Comparison of ENCODE assay signal across 8 cellular contexts in the genomic region with DNA sequence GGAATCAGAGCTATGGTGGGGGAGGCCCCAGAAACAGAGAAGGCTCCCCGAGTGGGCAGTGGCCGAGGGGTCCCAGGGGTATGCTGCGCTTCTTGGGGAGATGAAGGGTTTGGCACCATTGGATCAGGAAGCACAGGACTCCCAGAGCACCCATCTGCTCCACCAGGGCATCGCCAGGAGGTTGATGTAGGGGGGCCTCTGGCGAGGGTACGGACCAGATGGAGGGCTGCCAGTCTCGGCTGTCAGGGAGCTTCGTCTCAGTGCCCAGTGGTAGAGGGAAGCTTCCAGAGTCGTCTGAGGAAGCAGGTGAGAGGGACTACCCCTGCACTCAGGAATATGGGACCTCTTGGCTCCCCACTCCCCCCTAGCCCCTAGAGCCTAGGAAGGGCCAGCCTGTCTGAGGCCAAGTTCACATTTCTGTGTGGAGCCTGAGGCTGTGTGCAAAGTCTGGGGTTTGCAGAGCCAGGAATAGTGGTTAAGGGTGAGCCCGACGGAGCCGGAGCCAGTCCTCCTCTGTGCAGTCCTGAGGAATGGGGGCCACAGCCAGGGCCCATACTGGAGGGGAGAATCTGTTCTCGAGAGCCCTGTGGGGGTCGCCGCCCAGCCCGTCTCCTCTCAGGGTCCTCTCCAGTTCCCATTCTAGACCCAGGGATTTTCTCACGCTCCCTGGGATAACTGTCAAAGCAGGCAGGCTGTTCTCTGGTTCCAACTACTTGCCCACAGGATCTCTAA. TPM values are rescaled to one million over a fixed set of nuclear protein-coding genes. Genes with fewer than 3 reads are reported as not detected.
DNase-seq lines count a peak whose midpoint lies in the region; ATAC-seq and TF ChIP-seq lines count a peak whose summit lies in the region.
"Had no signal": no experiment of that assay in that cellular context is flagged by ENCODE, and none has a peak within 500 bp of the region (broad histone marks: within the 10 kb centered on the region; RNA-seq: fewer than 3 reads in every experiment).

No MANE protein-coding gene starts in this region.

- H3K27me3 Mint-ChIP-seq in HFFc6 (ENCODE audit: insufficient read depth), result peaks cover 19% of the 10 kb centered on the region
- no peaks in the 10 kb centered on the region for H3K27me3 Mint-ChIP-seq in activated T-helper 17 cell treated with anti-CD3 and anti-CD28 coated beads, Interleukin-2, amount 50 U/mL, for 72 hours
- no peaks in the 10 kb centered on the region for H3K27me3 Mint-ChIP-seq in naive thymus-derived CD8-positive, alpha-beta T cell

- POLR2A ChIA-PET in naive thymus-derived CD8-positive, alpha-beta T cell (lab: Charles Lee), result interaction anchor here (1.9 kb wide), 1 partner anchor 41 kb away, joined by 4 read pairs; no protein-coding TSS in a partner anchor

- no peak for TF ChIP-seq CTCF in HFFc6 (IDR thresholded peaks at IDR 0.05)

- H3K36me3 Mint-ChIP-seq in HFFc6 (ENCODE audit: low read depth), result peaks cover 9% of the 10 kb centered on the region
- H3K36me3 Mint-ChIP-seq in activated T-helper 17 cell treated with anti-CD3 and anti-CD28 coated beads, Interleukin-2, amount 50 U/mL, for 72 hours (ENCODE audit: low read depth), result peaks cover 73% of the 10 kb centered on the region
- H3K36me3 Mint-ChIP-seq in naive thymus-derived CD8-positive, alpha-beta T cell, result peaks cover 0 to 45% (median 15%) of the 10 kb centered on the region in 3 donors

- H3K4me3 Mint-ChIP-seq in HFFc6, result no peak overlapping the region
- no peak overlapping the region for H3K4me3 Mint-ChIP-seq in activated T-helper 17 cell treated with anti-CD3 and anti-CD28 coated beads, Interleukin-2, amount 50 U/mL, for 72 hours
- H3K4me3 Mint-ChIP-seq in naive thymus-derived CD8-positive, alpha-beta T cell, result no peak overlapping the region

- no peak for DNase-seq in HFFc6
- DNase-seq in naive thymus-derived CD8-positive, alpha-beta T cell, result no peak
- no peak for DNase-seq in NCI-H69 (lab: John Stamatoyannopoulos, UW)
- DNase-seq in AML-193 (lab: John Stamatoyannopoulos, UW), result no peak
- DNase-seq: activated CD8-positive, alpha-beta memory T cell treated with anti-CD3 and anti-CD28 coated beads, Interleukin-2, amount 50 U/mL, for 48 hours; DMS53 had no signal

- no peaks in the 10 kb centered on the region for H3K9me3 Mint-ChIP-seq in HFFc6
- no peaks in the 10 kb centered on the region for H3K9me3 Mint-ChIP-seq in activated T-helper 17 cell treated with anti-CD3 and anti-CD28 coated beads, Interleukin-2, amount 50 U/mL, for 72 hours
- H3K9me3 Mint-ChIP-seq in naive thymus-derived CD8-positive, alpha-beta T cell, result no peaks in the 10 kb centered on the region

- H3K27ac Mint-ChIP-seq in HFFc6, result peak overlapping the region; percentile 9; the same call in 1 of the 2 replicates
- H3K27ac Mint-ChIP-seq in activated T-helper 17 cell treated with anti-CD3 and anti-CD28 coated beads, Interleukin-2, amount 50 U/mL, for 72 hours, result peak overlapping the region; percentile 70
- peak overlapping the region in 8 of 10 donors; percentile 17 to 84 (median 64) for H3K27ac Mint-ChIP-seq in naive thymus-derived CD8-positive, alpha-beta T cell

- peaks cover 9% of the 10 kb centered on the region for H3K4me1 Mint-ChIP-seq in HFFc6 (ENCODE audit: low read depth)
- peaks cover 13% of the 10 kb centered on the region for H3K4me1 Mint-ChIP-seq in activated T-helper 17 cell treated with anti-CD3 and anti-CD28 coated beads, Interleukin-2, amount 50 U/mL, for 72 hours
- H3K4me1 Mint-ChIP-seq in naive thymus-derived CD8-positive, alpha-beta T cell, result peaks cover 7 to 15% (median 12%) of the 10 kb centered on the region in 4 donors

- no peak for ATAC-seq in activated T-helper 17 cell treated with anti-CD3 and anti-CD28 coated beads, Interleukin-2, amount 50 U/mL, for 72 hours (replicated peaks)
- no peak for ATAC-seq in naive thymus-derived CD8-positive, alpha-beta T cell
- no peak for ATAC-seq in SK-N-SH treated with all-trans-retinoic acid at 6 μM for 48 hours

TF ChIP-seq in SK-N-SH treated with all-trans-retinoic acid at 6 μM for 48 hours, 23 proteins besides CTCF, POLR2A, EP300 and RAD21 (continues in another document):
- TF ChIP-seq CSDC2 (CRISPR knock-in tag; IDR thresholded peaks at IDR 0.05) (no peak), RARB (CRISPR knock-in tag; IDR thresholded peaks at IDR 0.05) (no peak), ESRRG (CRISPR knock-in tag; IDR thresholded peaks at IDR 0.05) (no peak), ISL1 (CRISPR knock-in tag; IDR thresholded peaks at IDR 0.05) (no peak), ZNF70 (CRISPR knock-in tag; IDR thresholded peaks at IDR 0.05) (no peak), ZC3H10 (CRISPR knock-in tag; IDR thresholded peaks at IDR 0.05) (no peak)
- TF ChIP-seq, protein P1, sequence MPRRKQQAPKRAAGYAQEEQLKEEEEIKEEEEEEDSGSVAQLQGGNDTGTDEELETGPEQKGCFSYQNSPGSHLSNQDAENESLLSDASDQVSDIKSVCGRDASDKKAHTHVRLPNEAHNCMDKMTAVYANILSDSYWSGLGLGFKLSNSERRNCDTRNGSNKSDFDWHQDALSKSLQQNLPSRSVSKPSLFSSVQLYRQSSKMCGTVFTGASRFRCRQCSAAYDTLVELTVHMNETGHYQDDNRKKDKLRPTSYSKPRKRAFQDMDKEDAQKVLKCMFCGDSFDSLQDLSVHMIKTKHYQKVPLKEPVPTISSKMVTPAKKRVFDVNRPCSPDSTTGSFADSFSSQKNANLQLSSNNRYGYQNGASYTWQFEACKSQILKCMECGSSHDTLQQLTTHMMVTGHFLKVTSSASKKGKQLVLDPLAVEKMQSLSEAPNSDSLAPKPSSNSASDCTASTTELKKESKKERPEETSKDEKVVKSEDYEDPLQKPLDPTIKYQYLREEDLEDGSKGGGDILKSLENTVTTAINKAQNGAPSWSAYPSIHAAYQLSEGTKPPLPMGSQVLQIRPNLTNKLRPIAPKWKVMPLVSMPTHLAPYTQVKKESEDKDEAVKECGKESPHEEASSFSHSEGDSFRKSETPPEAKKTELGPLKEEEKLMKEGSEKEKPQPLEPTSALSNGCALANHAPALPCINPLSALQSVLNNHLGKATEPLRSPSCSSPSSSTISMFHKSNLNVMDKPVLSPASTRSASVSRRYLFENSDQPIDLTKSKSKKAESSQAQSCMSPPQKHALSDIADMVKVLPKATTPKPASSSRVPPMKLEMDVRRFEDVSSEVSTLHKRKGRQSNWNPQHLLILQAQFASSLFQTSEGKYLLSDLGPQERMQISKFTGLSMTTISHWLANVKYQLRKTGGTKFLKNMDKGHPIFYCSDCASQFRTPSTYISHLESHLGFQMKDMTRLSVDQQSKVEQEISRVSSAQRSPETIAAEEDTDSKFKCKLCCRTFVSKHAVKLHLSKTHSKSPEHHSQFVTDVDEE (CRISPR knock-in tag; IDR thresholded peaks at IDR 0.05), result no peak
- TF ChIP-seq, protein P2, sequence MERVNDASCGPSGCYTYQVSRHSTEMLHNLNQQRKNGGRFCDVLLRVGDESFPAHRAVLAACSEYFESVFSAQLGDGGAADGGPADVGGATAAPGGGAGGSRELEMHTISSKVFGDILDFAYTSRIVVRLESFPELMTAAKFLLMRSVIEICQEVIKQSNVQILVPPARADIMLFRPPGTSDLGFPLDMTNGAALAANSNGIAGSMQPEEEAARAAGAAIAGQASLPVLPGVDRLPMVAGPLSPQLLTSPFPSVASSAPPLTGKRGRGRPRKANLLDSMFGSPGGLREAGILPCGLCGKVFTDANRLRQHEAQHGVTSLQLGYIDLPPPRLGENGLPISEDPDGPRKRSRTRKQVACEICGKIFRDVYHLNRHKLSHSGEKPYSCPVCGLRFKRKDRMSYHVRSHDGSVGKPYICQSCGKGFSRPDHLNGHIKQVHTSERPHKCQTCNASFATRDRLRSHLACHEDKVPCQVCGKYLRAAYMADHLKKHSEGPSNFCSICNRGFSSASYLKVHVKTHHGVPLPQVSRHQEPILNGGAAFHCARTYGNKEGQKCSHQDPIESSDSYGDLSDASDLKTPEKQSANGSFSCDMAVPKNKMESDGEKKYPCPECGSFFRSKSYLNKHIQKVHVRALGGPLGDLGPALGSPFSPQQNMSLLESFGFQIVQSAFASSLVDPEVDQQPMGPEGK (CRISPR knock-in tag; IDR thresholded peaks at IDR 0.05; ENCODE audit: borderline replicate concordance), result no peak
- TF ChIP-seq, protein P3, sequence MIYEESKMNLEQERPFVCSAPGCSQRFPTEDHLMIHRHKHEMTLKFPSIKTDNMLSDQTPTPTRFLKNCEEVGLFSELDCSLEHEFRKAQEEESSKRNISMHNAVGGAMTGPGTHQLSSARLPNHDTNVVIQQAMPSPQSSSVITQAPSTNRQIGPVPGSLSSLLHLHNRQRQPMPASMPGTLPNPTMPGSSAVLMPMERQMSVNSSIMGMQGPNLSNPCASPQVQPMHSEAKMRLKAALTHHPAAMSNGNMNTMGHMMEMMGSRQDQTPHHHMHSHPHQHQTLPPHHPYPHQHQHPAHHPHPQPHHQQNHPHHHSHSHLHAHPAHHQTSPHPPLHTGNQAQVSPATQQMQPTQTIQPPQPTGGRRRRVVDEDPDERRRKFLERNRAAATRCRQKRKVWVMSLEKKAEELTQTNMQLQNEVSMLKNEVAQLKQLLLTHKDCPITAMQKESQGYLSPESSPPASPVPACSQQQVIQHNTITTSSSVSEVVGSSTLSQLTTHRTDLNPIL (CRISPR knock-in tag; IDR thresholded peaks at IDR 0.05; ENCODE audit: low read depth), result no peak

RNA-seq across cellular contexts. Expression of a gene that starts 10.2 kb away (rescaled TPM):
- 10 to 100 TPM; 18.8 to 24.5 (median 21.0) TPM for total RNA-seq in HFFc6 (2021; fragmentation: NEBNext Ultra II Directional; extraction: Animal tissue kit (Norgen Biotek cat#: 25700))
- 1 to 10 TPM; 6.7 to 8.2 TPM for total RNA-seq in activated T-helper 17 cell treated with anti-CD3 and anti-CD28 coated beads, Interleukin-2, amount 50 U/mL, for 72 hours
- total RNA-seq in naive thymus-derived CD8-positive, alpha-beta T cell, result 10 to 100 TPM; 11.5 to 12.8 TPM
- polyA plus RNA-seq in naive thymus-derived CD8-positive, alpha-beta T cell, result 10 to 100 TPM in 1 of 3 donors, 1 to 10 TPM in 2; 9.4 to 11.6 (median 9.7) TPM

RNA-seq across cellular contexts. Expression of a gene that starts 24.5 kb away (rescaled TPM):
- total RNA-seq in HFFc6 (2021; fragmentation: NEBNext Ultra II Directional; extraction: Animal tissue kit (Norgen Biotek cat#: 25700)), result 1 to 10 TPM; 2.0 to 4.1 (median 3.1) TPM
- total RNA-seq in activated T-helper 17 cell treated with anti-CD3 and anti-CD28 coated beads, Interleukin-2, amount 50 U/mL, for 72 hours, result 1 to 10 TPM; 1.4 to 8.4 TPM
- total RNA-seq in naive thymus-derived CD8-positive, alpha-beta T cell, result under 1 TPM; 0.63 to 0.65 TPM
- under 1 TPM; 0.08 to 0.27 (median 0.12) TPM for polyA plus RNA-seq in naive thymus-derived CD8-positive, alpha-beta T cell

RNA-seq across cellular contexts. Expression of a gene that starts 36.5 kb away (rescaled TPM):
- total RNA-seq in HFFc6 (2021; fragmentation: NEBNext Ultra II Directional; extraction: Animal tissue kit (Norgen Biotek cat#: 25700)), result 100 to 1,000 TPM; 104 to 120 (median 108) TPM
- 100 to 1,000 TPM; 163 to 471 TPM for total RNA-seq in activated T-helper 17 cell treated with anti-CD3 and anti-CD28 coated beads, Interleukin-2, amount 50 U/mL, for 72 hours
- 100 to 1,000 TPM; 160 to 165 TPM for total RNA-seq in naive thymus-derived CD8-positive, alpha-beta T cell
- 10 to 100 TPM; 10.2 to 30.5 (median 14.3) TPM for polyA plus RNA-seq in naive thymus-derived CD8-positive, alpha-beta T cell

RNA-seq across cellular contexts. Expression of a gene that starts 57.9 kb away (rescaled TPM):
- total RNA-seq in HFFc6 (2021; fragmentation: NEBNext Ultra II Directional; extraction: Animal tissue kit (Norgen Biotek cat#: 25700)), result under 1 TPM in 1 of 6 experiments, not detected in 5; 0.11 TPM
- under 1 TPM in 1 of 2 donors, not detected in 1; 0.16 TPM for total RNA-seq in activated T-helper 17 cell treated with anti-CD3 and anti-CD28 coated beads, Interleukin-2, amount 50 U/mL, for 72 hours
- total RNA-seq in naive thymus-derived CD8-positive, alpha-beta T cell, result not detected
- not detected for polyA plus RNA-seq in naive thymus-derived CD8-positive, alpha-beta T cell

Comparison
In these comparisons a context has a peak if more than half of its experiments do, and no peak if none do; other contexts are left out.
1. H3K27ac Mint-ChIP-seq: peak in every context shown above with its lines; median percentile 70 in activated T-helper 17 cell treated with anti-CD3 and anti-CD28 coated beads, Interleukin-2, amount 50 U/mL, for 72 hours; 64 in naive thymus-derived CD8-positive, alpha-beta T cell; 9 in HFFc6.